Comparison of ENCODE assay signal across 23 cellular contexts in the genomic region with DNA sequence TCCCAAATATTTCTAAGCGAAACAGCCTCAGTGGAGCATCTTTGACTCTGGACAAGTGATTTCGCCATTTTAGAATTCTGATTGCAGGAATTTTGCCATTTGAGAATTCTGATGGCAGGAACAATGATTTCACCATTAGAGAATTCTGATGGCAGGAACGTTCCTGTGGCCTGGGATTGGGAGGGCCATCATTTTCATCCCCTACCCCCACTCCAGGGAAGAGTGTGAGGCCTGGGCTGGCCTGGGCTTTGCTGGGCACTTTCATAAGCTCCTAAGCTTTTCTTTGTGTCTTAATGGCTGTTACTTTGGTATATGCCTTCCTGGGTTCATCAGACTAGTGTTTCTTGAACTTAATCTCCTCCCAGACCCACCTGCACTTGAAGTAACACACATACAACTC.
"Had no signal": no experiment of that assay in that cellular context is flagged by ENCODE, and none has a peak within 500 bp of the region (broad histone marks: within the 10 kb centered on the region; RNA-seq: fewer than 3 reads in every experiment).

No MANE protein-coding gene starts in this region.

- H3K4me1 ChIP-seq: prostate gland had no signal

- H3K4me3 ChIP-seq: dorsolateral prefrontal cortex, lung, prostate gland, right atrium auricular region, tibial nerve had no signal

- H3K27me3 Mint-ChIP-seq: activated CD8-positive, alpha-beta T cell treated with anti-CD3 and anti-CD28 coated beads for 36 hours; activated T-cell treated with anti-CD3 and anti-CD28 coated beads, Interleukin-2, amount 50 U/mL, for 24 hours; stimulated activated naive CD8-positive, alpha-beta T cell treated with anti-CD3 and anti-CD28 coated beads, Interleukin-15, Interleukin-2, amounts not matched to agents 100 ng/mL and 50 ng/mL, for 24 hours had no signal

- DNase-seq: activated CD4-positive, alpha-beta T cell treated with anti-CD3 and anti-CD28 coated beads for 48 hours; activated CD4-positive, CD25-positive, alpha-beta regulatory T cell; activated CD8-positive, alpha-beta T cell treated with anti-CD3 and anti-CD28 coated beads for 36 hours; activated naive CD4-positive, alpha-beta T cell treated with Interleukin-2 at 50 U/mL for 16 hours; activated T-cell treated with anti-CD3 and anti-CD28 coated beads, Interleukin-2, amount 50 U/mL, for 24 hours; brain microvascular endothelial cell; central memory CD4-positive, alpha-beta T cell; dorsolateral prefrontal cortex; glutamatergic neuron; hypothalamus; islet precursor cell; midbrain; T1000 had no signal

- H3K9me3 ChIP-seq: prostate gland, right atrium auricular region, tibial nerve had no signal

- H3K27ac ChIP-seq: brain microvascular endothelial cell, dorsolateral prefrontal cortex, foreskin keratinocyte, prostate gland, right atrium auricular region, tibial nerve had no signal

- H3K4me3 Mint-ChIP-seq: activated CD8-positive, alpha-beta T cell treated with anti-CD3 and anti-CD28 coated beads for 36 hours; activated T-cell treated with anti-CD3 and anti-CD28 coated beads, Interleukin-2, amount 50 U/mL, for 24 hours; neural crest cell; stimulated activated naive CD8-positive, alpha-beta T cell treated with anti-CD3 and anti-CD28 coated beads, Interleukin-15, Interleukin-2, amounts not matched to agents 100 ng/mL and 50 ng/mL, for 24 hours had no signal

- H3K27ac Mint-ChIP-seq: activated CD8-positive, alpha-beta T cell treated with anti-CD3 and anti-CD28 coated beads for 36 hours; activated T-cell treated with anti-CD3 and anti-CD28 coated beads, Interleukin-2, amount 50 U/mL, for 24 hours; activated T-helper 2 cell treated with anti-CD3 and anti-CD28 coated beads, Interferon-gamma antibody, Interleukin-2, Interleukin-4, amounts not matched to agents 10 μg/mL and 5 μg/mL and 100 μg/mL, durations not matched to agents 14 hours and 24 hours and 36 hours; stimulated activated naive CD8-positive, alpha-beta T cell treated with anti-CD3 and anti-CD28 coated beads, Interleukin-15, Interleukin-2, amounts not matched to agents 100 ng/mL and 50 ng/mL, for 24 hours had no signal

- FAIRE-seq: colon had no signal

- H3K9me3 Mint-ChIP-seq: activated CD8-positive, alpha-beta T cell treated with anti-CD3 and anti-CD28 coated beads for 36 hours; activated T-cell treated with anti-CD3 and anti-CD28 coated beads, Interleukin-2, amount 50 U/mL, for 24 hours; activated T-helper 2 cell treated with anti-CD3 and anti-CD28 coated beads, Interferon-gamma antibody, Interleukin-2, Interleukin-4, amounts not matched to agents 10 μg/mL and 5 μg/mL and 100 μg/mL, durations not matched to agents 14 hours and 24 hours and 36 hours; neural crest cell; stimulated activated naive CD8-positive, alpha-beta T cell treated with anti-CD3 and anti-CD28 coated beads, Interleukin-15, Interleukin-2, amounts not matched to agents 100 ng/mL and 50 ng/mL, for 24 hours had no signal

- H3K27me3 ChIP-seq: brain microvascular endothelial cell, dorsolateral prefrontal cortex, foreskin keratinocyte, right atrium auricular region, tibial nerve had no signal

- ATAC-seq: activated CD8-positive, alpha-beta T cell treated with anti-CD3 and anti-CD28 coated beads for 36 hours; left lobe of liver had no signal

- H3K36me3 ChIP-seq: brain microvascular endothelial cell, prostate gland, right atrium auricular region had no signal
